10 cellular contexts compared by ENCODE assay signal in the genomic region with DNA sequence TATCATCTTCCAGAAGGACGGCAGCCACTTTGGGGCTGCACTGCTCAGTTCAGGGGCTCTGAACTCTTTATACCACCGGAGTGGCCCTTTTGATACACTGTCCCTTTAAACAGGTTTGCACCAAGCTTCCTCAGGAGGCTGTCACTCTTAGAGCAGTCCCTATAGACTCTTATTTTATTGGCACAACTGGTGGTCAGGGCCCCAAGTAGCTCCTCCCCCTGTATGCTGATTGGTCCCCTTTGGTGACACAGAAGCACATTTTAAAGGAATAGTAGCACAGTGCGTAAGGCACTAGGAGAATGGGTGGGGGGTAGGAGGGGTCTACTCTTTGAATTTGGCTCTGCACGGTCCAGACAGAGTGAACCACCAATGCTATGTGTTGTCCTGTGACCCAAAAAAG.
DNase-seq lines count a peak whose midpoint lies in the region; ATAC-seq and TF ChIP-seq lines count a peak whose summit lies in the region.
"Had no signal": no experiment of that assay in that cellular context is flagged by ENCODE, and none has a peak within 500 bp of the region (broad histone marks: within the 10 kb centered on the region; RNA-seq: fewer than 3 reads in every experiment).

No MANE protein-coding gene starts in this region.

- POLR2A ChIA-PET in PC-3 (lab: Charles Lee; ENCODE audit: unreplicated experiment): no interaction called here

- H3K36me3 Mint-ChIP-seq in effector memory CD8-positive, alpha-beta T cell (ENCODE audit: insufficient read depth): no peaks in the 10 kb centered on the region
- H3K36me3 Mint-ChIP-seq: stimulated activated memory B cell treated with anti-CD40 and anti-IgM and Interleukin-4, amounts not matched to agents 10 μg/mL and 1 μg/mL and 100 μg/mL, for 72 hours had no signal

- ATAC-seq in PC-3 (peak; percentile 33; the same call in 1 of the 2 replicates), HG02973 (IDR thresholded peaks at IDR 0.05; ENCODE audit: unreplicated experiment) (no peak)
- ATAC-seq in effector memory CD8-positive, alpha-beta T cell (replicated peaks): no peak
- ATAC-seq: stimulated activated memory B cell treated with anti-CD40 and anti-IgM and Interleukin-4, amounts not matched to agents 10 μg/mL and 1 μg/mL and 100 μg/mL, for 72 hours had no signal

- H3K9ac ChIP-seq in Karpas-422 (ENCODE audit: low read length): no peak overlapping the region
- H3K9ac ChIP-seq in PC-3 (ENCODE audit: low read length): no peak overlapping the region

- H3K4me3 ChIP-seq in Karpas-422 (ENCODE audit: low read length) (no peak overlapping the region), PC-3 (ENCODE audit: low read length) (no peak overlapping the region), iPS DF 6.9 (ENCODE audit: low read length) (no peak overlapping the region)
- H3K4me3 ChIP-seq: coronary artery had no signal

- H2AFZ ChIP-seq in Karpas-422 (ENCODE audit: low read length) (no peak overlapping the region), PC-3 (ENCODE audit: low read length) (no peak overlapping the region)

- H3K36me3 ChIP-seq in Karpas-422 (ENCODE audit: insufficient read depth, low read length) (no peaks in the 10 kb centered on the region), PC-3 (ENCODE audit: low read depth, low read length) (no peaks in the 10 kb centered on the region), iPS DF 6.9 (ENCODE audit: control insufficient read depth, insufficient read depth, low read length) (no peaks in the 10 kb centered on the region)

- H3K4me2 ChIP-seq in Karpas-422 (ENCODE audit: low read depth, low read length, poor library complexity, severe bottlenecking): no peak overlapping the region
- no peak overlapping the region for H3K4me2 ChIP-seq in PC-3 (ENCODE audit: low read length)

- H3K27ac ChIP-seq in Karpas-422 (ENCODE audit: low read length) (no peak overlapping the region), PC-3 (ENCODE audit: low read length) (no peak overlapping the region), iPS DF 6.9 (ENCODE audit: low read length) (no peak overlapping the region)
- H3K27ac ChIP-seq: coronary artery had no signal

- no TSS peak for BruUV-seq in PC-3 (replicated peaks; lab: Mats Ljungman, UMichigan)

- H3K27me3 Mint-ChIP-seq in effector memory CD8-positive, alpha-beta T cell: peaks cover 6 to 10% of the 10 kb centered on the region in 2 donors

- H3K4me1 ChIP-seq in Karpas-422 (ENCODE audit: low read length) (peaks cover 14% of the 10 kb centered on the region), PC-3 (ENCODE audit: insufficient read depth, low read length) (no peaks in the 10 kb centered on the region), iPS DF 6.9 (ENCODE audit: control insufficient read depth, insufficient read depth, low read length) (peaks cover 3% of the 10 kb centered on the region; the same call in 1 of the 2 replicates)

- CTCF ChIA-PET in PC-3 (lab: Charles Lee): no interaction called here

- H3K9me3 ChIP-seq in Karpas-422 (ENCODE audit: low read length) (no peaks in the 10 kb centered on the region), PC-3 (ENCODE audit: low read length) (no peaks in the 10 kb centered on the region), iPS DF 6.9 (ENCODE audit: control insufficient read depth, insufficient read depth, low read length) (no peaks in the 10 kb centered on the region)

- H3F3A ChIP-seq in PC-3 (ENCODE audit: low read length, unreplicated experiment): no peaks in the 10 kb centered on the region

- TF ChIP-seq CTCF in PC-3 (conservative IDR thresholded peaks at IDR 0.05; ENCODE audit: low read depth, low read length): no peak
- no peak for TF ChIP-seq CTCF in GM10266 (IDR thresholded peaks at IDR 0.05; ENCODE audit: control insufficient read depth, insufficient read depth, low read depth, missing control alignments)

- no peaks in the 10 kb centered on the region for H3K9me3 Mint-ChIP-seq in effector memory CD8-positive, alpha-beta T cell
- H3K9me3 Mint-ChIP-seq: stimulated activated memory B cell treated with anti-CD40 and anti-IgM and Interleukin-4, amounts not matched to agents 10 μg/mL and 1 μg/mL and 100 μg/mL, for 72 hours had no signal

- DNase-seq in EH (ENCODE audit: low read depth) (peak; percentile 54), Karpas-422 (peak; percentile 75), PC-3 (peak; percentile 38), iPS DF 6.9 (ENCODE audit: low read depth, low spot score) (peak; percentile 31), activated gamma-delta T cell treated with Interleukin-2 at 50 U/mL for 16 hours (no peak), GM10266 (ENCODE audit: extremely low spot score) (no peak)
- DNase-seq in effector memory CD8-positive, alpha-beta T cell: no peak

- no peak overlapping the region for H3K4me3 Mint-ChIP-seq in effector memory CD8-positive, alpha-beta T cell
- H3K4me3 Mint-ChIP-seq: stimulated activated memory B cell treated with anti-CD40 and anti-IgM and Interleukin-4, amounts not matched to agents 10 μg/mL and 1 μg/mL and 100 μg/mL, for 72 hours had no signal

- H3K27me3 ChIP-seq in Karpas-422 (ENCODE audit: low read length) (no peaks in the 10 kb centered on the region; the same call in 1 of the 2 replicates), PC-3 (ENCODE audit: low read length) (peaks cover 13% of the 10 kb centered on the region), iPS DF 6.9 (ENCODE audit: control insufficient read depth, insufficient read depth, low read length) (no peaks in the 10 kb centered on the region)

- H3K4me1 Mint-ChIP-seq in effector memory CD8-positive, alpha-beta T cell (ENCODE audit: low read depth in 2 of 2): peaks cover 9 to 12% of the 10 kb centered on the region in 2 donors

- H3K9me2 ChIP-seq in Karpas-422 (replicated peaks; ENCODE audit: insufficient read depth, low read length): no peaks in the 10 kb centered on the region
- H3K9me2 ChIP-seq in PC-3 (replicated peaks; ENCODE audit: low read length): no peaks in the 10 kb centered on the region

- H3K79me2 ChIP-seq in Karpas-422 (ENCODE audit: low read length): no peaks in the 10 kb centered on the region
- no peaks in the 10 kb centered on the region for H3K79me2 ChIP-seq in PC-3 (ENCODE audit: low read length)

- no peak overlapping the region for H3K27ac Mint-ChIP-seq in effector memory CD8-positive, alpha-beta T cell
- H3K27ac Mint-ChIP-seq: stimulated activated memory B cell treated with anti-CD40 and anti-IgM and Interleukin-4, amounts not matched to agents 10 μg/mL and 1 μg/mL and 100 μg/mL, for 72 hours had no signal

- no CpG with 5 or more reads among the region's 4 CpGs for WGBS in iPS DF 6.9 (ENCODE audit: insufficient coverage, insufficient read length)

- H4K20me1 ChIP-seq in Karpas-422 (ENCODE audit: insufficient read depth, low read depth, low read length): no peaks in the 10 kb centered on the region
- H4K20me1 ChIP-seq in PC-3 (ENCODE audit: low read length): no peaks in the 10 kb centered on the region

- intact Hi-C loops in PC-3 (cut with micrococcal nuclease): no loop called here

Comparison
In these comparisons a context has a peak if more than half of its experiments do, and no peak if none do; other contexts are left out.
1. DNase-seq: peak in EH (single experiment), Karpas-422 (single experiment), PC-3 (single experiment) and iPS DF 6.9 (single experiment); none in activated gamma-delta T cell treated with Interleukin-2 at 50 U/mL for 16 hours (single experiment), effector memory CD8-positive, alpha-beta T cell (0 of 3) and GM10266 (single experiment).